In genomic region chr2:230849633-230850357, GRCh38 we compare ENCODE assay signal across 8 cellular contexts. TPM values are rescaled to one million over a fixed set of nuclear protein-coding genes. Genes with fewer than 3 reads are reported as not detected.
DNase-seq lines count a peak whose midpoint lies in the region; ATAC-seq and FAIRE-seq lines count a peak whose summit lies in the region.

No MANE protein-coding gene starts in this region.

- ATAC-seq in activated naive CD4-positive, alpha-beta T cell treated with anti-CD3 and anti-CD28 coated beads, Interleukin-2, amount 50 U/mL, for 72 hours = peak; percentile 34 to 61
- no peak for ATAC-seq in GM18511 (IDR thresholded peaks at IDR 0.05; ENCODE audit: unreplicated experiment)

- no peaks in the 10 kb centered on the region for H3K9me3 Mint-ChIP-seq in activated naive CD4-positive, alpha-beta T cell treated with anti-CD3 and anti-CD28 coated beads, Interleukin-2, amount 50 U/mL, for 72 hours
- peaks cover 0 to 3% (median 0%) of the 10 kb centered on the region in 6 donors for H3K9me3 Mint-ChIP-seq in immature natural killer cell

- WGBS in mesenchymal stem cell = 73% methylated on average over 40 of the region's 40 CpGs

- peaks cover 0 to 5% of the 10 kb centered on the region in 2 donors for H3K36me3 Mint-ChIP-seq in activated naive CD4-positive, alpha-beta T cell treated with anti-CD3 and anti-CD28 coated beads, Interleukin-2, amount 50 U/mL, for 72 hours
- H3K36me3 Mint-ChIP-seq in immature natural killer cell = peaks cover 0 to 5% (median 4%) of the 10 kb centered on the region in 3 donors

- peak; percentile 42 for FAIRE-seq in GM18507 (lab: Jason Lieb, UNC)

- no peak overlapping the region for H2BK5ac ChIP-seq in mesenchymal stem cell (ENCODE audit: low read depth, low read length, poor library complexity, severe bottlenecking)

- no peak overlapping the region for H3K27ac ChIP-seq in mesenchymal stem cell (ENCODE audit: low read length, poor library complexity, severe bottlenecking)

- no peaks in the 10 kb centered on the region for H3K36me3 ChIP-seq in mesenchymal stem cell (ENCODE audit: control insufficient read depth in 1 of 2, insufficient read depth in 2 of 2, low read depth in 1 of 2, low read length in 2 of 2)

- H3K27me3 ChIP-seq in mesenchymal stem cell (ENCODE audit: control insufficient read depth in 1 of 2, insufficient read depth in 1 of 2, low read length in 2 of 2) = peaks cover 11 to 45% of the 10 kb centered on the region in 2 experiments

- no peak overlapping the region for H3K4me2 ChIP-seq in mesenchymal stem cell (ENCODE audit: low read length, poor library complexity, severe bottlenecking)

- H4K8ac ChIP-seq in mesenchymal stem cell (ENCODE audit: low read length) = no peak overlapping the region

- H3K9me3 ChIP-seq in mesenchymal stem cell (ENCODE audit: control insufficient read depth, low read length) = peaks cover 3% of the 10 kb centered on the region

- no peak overlapping the region for H3K4me3 ChIP-seq in mesenchymal stem cell (ENCODE audit: insufficient read depth in 1 of 2, low read depth in 1 of 2, low read length in 2 of 2)

- no peak overlapping the region for H3K14ac ChIP-seq in mesenchymal stem cell (ENCODE audit: low read length in 2 of 2)

- no peak overlapping the region for H2AK5ac ChIP-seq in mesenchymal stem cell (ENCODE audit: low read length, severe bottlenecking)

- H3K4ac ChIP-seq in mesenchymal stem cell (ENCODE audit: low read depth in 1 of 2, low read length in 2 of 2) = no peak overlapping the region

- H3K4me3 Mint-ChIP-seq in immature natural killer cell = no peak overlapping the region

- no peak overlapping the region for H3K27ac Mint-ChIP-seq in activated naive CD4-positive, alpha-beta T cell treated with anti-CD3 and anti-CD28 coated beads, Interleukin-2, amount 50 U/mL, for 72 hours
- H3K27ac Mint-ChIP-seq in immature natural killer cell = no peak overlapping the region

- peaks cover 0 to 2% of the 10 kb centered on the region in 2 donors for H3K4me1 Mint-ChIP-seq in immature natural killer cell

- H3K4me1 ChIP-seq in mesenchymal stem cell (ENCODE audit: control insufficient read depth, insufficient read depth, low read depth, low read length) = peaks cover 3% of the 10 kb centered on the region

- no peak overlapping the region for H2BK12ac ChIP-seq in mesenchymal stem cell (ENCODE audit: low read length in 2 of 2)

- no peak overlapping the region for H3K18ac ChIP-seq in mesenchymal stem cell (ENCODE audit: low read depth in 1 of 2, low read length in 2 of 2)

- H2BK15ac ChIP-seq in mesenchymal stem cell (ENCODE audit: low read depth, poor library complexity, severe bottlenecking) = no peak overlapping the region

- in situ Hi-C loops in SK-MEL-5 (cut with HindIII; ENCODE audit: low pct_unique_long_range_greater_than_20kb, low sequenced_read_pairs) = no loop called here
- in situ Hi-C loops in KBM-7 (cut with MboI; ENCODE audit: low pct_unique_long_range_greater_than_20kb, low sequenced_read_pairs) = loop anchor here (25.0 kb wide), 2 partner anchors 138 to 563 kb away; partner anchors contain the start of gene SPATA3

- no peak overlapping the region for H2BK120ac ChIP-seq in mesenchymal stem cell (ENCODE audit: low read depth, low read length)

- H3K23ac ChIP-seq in mesenchymal stem cell (ENCODE audit: low read length in 2 of 2) = no peak overlapping the region

- H3K9ac ChIP-seq in mesenchymal stem cell (ENCODE audit: low read length) = no peak overlapping the region

- no peak for DNase-seq in GM18507 (ENCODE audit: extremely low spot score, insufficient read length, low read depth)
- DNase-seq in SK-MEL-5 (ENCODE audit: low read depth, low spot score) = peak; percentile 48
- DNase-seq in activated naive CD4-positive, alpha-beta T cell treated with anti-CD3 and anti-CD28 coated beads, Interleukin-2, amount 50 U/mL, for 72 hours (ENCODE audit: low spot score in 2 of 2) = peak in 1 of 2 donors; percentile 84
- peak; percentile 58 to 66 (median 60) for DNase-seq in immature natural killer cell
- DNase-seq in stimulated activated CD8-positive, alpha-beta memory T cell treated with anti-CD3 and anti-CD28 coated beads, Interleukin-12 subunit alpha, Interleukin-12 subunit beta, amount 100 ng/mL, for 1 hour (ENCODE audit: low read depth) = peak; percentile 56
- no peak for DNase-seq in KBM-7
- DNase-seq in mesenchymal stem cell = no peak

- no peak overlapping the region for H2AFZ ChIP-seq in mesenchymal stem cell (ENCODE audit: low read depth, low read length)

- no peak overlapping the region for H4K91ac ChIP-seq in mesenchymal stem cell (ENCODE audit: low read length)

- H3K27me3 Mint-ChIP-seq in immature natural killer cell (ENCODE audit: low read depth in 3 of 3) = peaks cover 20 to 31% (median 21%) of the 10 kb centered on the region in 3 donors

- no peaks in the 10 kb centered on the region for H3K79me1 ChIP-seq in mesenchymal stem cell (replicated peaks; ENCODE audit: low read length, poor library complexity, severe bottlenecking)

RNA-seq across cellular contexts. Expression of gene ITM2C, which starts 14.9 kb away (rescaled TPM):
- total RNA-seq in SK-MEL-5 (2014; rRNA removed; shearing (Covaris generic)) = 184 TPM in 2 replicates
- 296 and 322 TPM in 2 replicates for polyA plus RNA-seq in SK-MEL-5 (2015; cell fraction: cytosol; rRNA removed)
- 39.7 and 46.3 TPM in 2 replicates for polyA plus RNA-seq in SK-MEL-5 (2015; cell fraction: nucleus; rRNA removed)
- total RNA-seq in activated naive CD4-positive, alpha-beta T cell treated with anti-CD3 and anti-CD28 coated beads, Interleukin-2, amount 50 U/mL, for 72 hours = 10 to 100 TPM; 18.4 to 90.2 TPM
- 10 to 100 TPM in 2 of 3 donors, 1 to 10 TPM in 1; 5.3 to 23.7 (median 16.9) TPM for polyA plus RNA-seq in immature natural killer cell
- 311 TPM for polyA plus RNA-seq in mesenchymal stem cell (2013, experiment 1 of 2)
- polyA plus RNA-seq in mesenchymal stem cell (2013, experiment 2 of 2) = 325 TPM

Comparison
In these comparisons a context has a peak if more than half of its experiments do, and no peak if none do; other contexts are left out.
1. DNase-seq: peak in SK-MEL-5 (single experiment), immature natural killer cell (3 of 3) and stimulated activated CD8-positive, alpha-beta memory T cell treated with anti-CD3 and anti-CD28 coated beads, Interleukin-12 subunit alpha, Interleukin-12 subunit beta, amount 100 ng/mL, for 1 hour (single experiment); none in GM18507 (single experiment), KBM-7 (single experiment) and mesenchymal stem cell (single experiment).